ENCODE assay signal across 22 cellular contexts in genomic region chr3:126419886-126420786, GRCh38. TPM values are rescaled to one million over a fixed set of nuclear protein-coding genes. Genes with fewer than 3 reads are reported as not detected.
DNase-seq lines count a peak whose midpoint lies in the region; ATAC-seq, FAIRE-seq and TF ChIP-seq lines count a peak whose summit lies in the region.
"Had no signal": no experiment of that assay in that cellular context is flagged by ENCODE, and none has a peak within 500 bp of the region (broad histone marks: within the 10 kb centered on the region; RNA-seq: fewer than 3 reads in every experiment).

No MANE protein-coding gene starts in this region.

- no peak overlapping the region for H3K9ac ChIP-seq in HepG2 (ENCODE audit: insufficient read depth, low read depth, low read length)

- no peak for TF ChIP-seq POLR2A in HepG2 (IDR thresholded peaks at IDR 0.05; ENCODE audit: insufficient read depth in 1 of 2, low read depth in 2 of 2, low read length in 2 of 2)

- FAIRE-seq in HepG2 (lab: Jason Lieb, UNC) = no peak
- FAIRE-seq: A549, endometrium had no signal

- H3K27me3 Mint-ChIP-seq in central memory CD8-positive, alpha-beta T cell = peaks cover 11% of the 10 kb centered on the region
- no peaks in the 10 kb centered on the region for H3K27me3 Mint-ChIP-seq in activated CD4-positive, alpha-beta T cell treated with anti-CD3 and anti-CD28 coated beads, Interleukin-2, amount 10 ng/mL, durations not matched to agents 7 days and 5 days

- in situ Hi-C loops in HepG2 (cut with HindIII; ENCODE audit: extremely low pct_ligation_motif_present, low pct_unique_long_range_greater_than_20kb) = no loop called here

- peak overlapping the region; percentile 55 for H3K4me2 ChIP-seq in HepG2 (ENCODE audit: low read depth, low read length)
- H3K4me2 ChIP-seq: A549 had no signal

- no peak overlapping the region for H3K4me3 Mint-ChIP-seq in central memory CD8-positive, alpha-beta T cell
- no peak overlapping the region for H3K4me3 Mint-ChIP-seq in activated CD4-positive, alpha-beta T cell treated with anti-CD3 and anti-CD28 coated beads, Interleukin-2, amount 10 ng/mL, durations not matched to agents 7 days and 5 days
- H3K4me3 Mint-ChIP-seq: activated B cell treated with CpG ODN at 0.5 μM for 24 hours had no signal

- CTCF ChIA-PET in HepG2 (lab: Yijun Ruan, JAX; ENCODE audit: low intra/inter-chr PET ratio, low total read pairs) = no interaction called here
- CTCF ChIA-PET in activated CD4-positive, alpha-beta T cell treated with anti-CD3 and anti-CD28 coated beads, Interleukin-2, amount 10 ng/mL, durations not matched to agents 7 days and 5 days (lab: Charles Lee) = no interaction called here

- no peak overlapping the region for H2AFZ ChIP-seq in HepG2 (ENCODE audit: low read length)

- H3K9me3 ChIP-seq in right atrium auricular region = no peaks in the 10 kb centered on the region
- H3K9me3 ChIP-seq in HepG2 (ENCODE audit: low read length) = no peaks in the 10 kb centered on the region
- H3K9me3 ChIP-seq: A549, adrenal gland, thyroid gland had no signal

- H3K4me1 Mint-ChIP-seq in central memory CD8-positive, alpha-beta T cell = no peaks in the 10 kb centered on the region
- H3K4me1 Mint-ChIP-seq in activated CD4-positive, alpha-beta T cell treated with anti-CD3 and anti-CD28 coated beads, Interleukin-2, amount 10 ng/mL, durations not matched to agents 7 days and 5 days = no peaks in the 10 kb centered on the region

- H3K4me1 ChIP-seq in right atrium auricular region (no peaks in the 10 kb centered on the region), HepG2 (ENCODE audit: insufficient read depth, low read length) (peaks cover 33% of the 10 kb centered on the region)
- H3K4me1 ChIP-seq: A549, adrenal gland, thyroid gland had no signal

- H3K4me3 ChIP-seq in right atrium auricular region = no peak overlapping the region
- H3K4me3 ChIP-seq in HepG2 (replicated peaks in 1 of 3; ENCODE audit: insufficient read depth in 1 of 3, low read depth in 2 of 3, low read length in 3 of 3) = peak overlapping the region in 1 of 3 experiments; percentile 40; a peak in 1 of 6 replicates
- H3K4me3 ChIP-seq: A549, adrenal gland, thyroid gland had no signal

- H3K27ac ChIP-seq in right atrium auricular region (no peak overlapping the region), HepG2 (ENCODE audit: extremely low read length, insufficient read depth, low read length) (no peak overlapping the region)
- H3K27ac ChIP-seq: A549, adrenal gland, C4-2B, thyroid gland had no signal

- H3K36me3 Mint-ChIP-seq in central memory CD8-positive, alpha-beta T cell (ENCODE audit: insufficient read depth) = no peaks in the 10 kb centered on the region
- H3K36me3 Mint-ChIP-seq in activated CD4-positive, alpha-beta T cell treated with anti-CD3 and anti-CD28 coated beads, Interleukin-2, amount 10 ng/mL, durations not matched to agents 7 days and 5 days (ENCODE audit: low read depth) = no peaks in the 10 kb centered on the region

- H3K9me3 Mint-ChIP-seq in central memory CD8-positive, alpha-beta T cell = no peaks in the 10 kb centered on the region
- H3K9me3 Mint-ChIP-seq in activated CD4-positive, alpha-beta T cell treated with anti-CD3 and anti-CD28 coated beads, Interleukin-2, amount 10 ng/mL, durations not matched to agents 7 days and 5 days = no peaks in the 10 kb centered on the region
- H3K9me3 Mint-ChIP-seq: activated B cell treated with CpG ODN at 0.5 μM for 24 hours had no signal

- TF ChIP-seq CTCF in right atrium auricular region (IDR thresholded peaks at IDR 0.05) (no peak), HepG2 (CRISPR knock-in tag; IDR thresholded peaks at IDR 0.05) (no peak)

- BruUV-seq in HepG2 (replicated peaks; lab: Mats Ljungman, UMichigan) = no TSS peak

- no peaks in the 10 kb centered on the region for H3K79me2 ChIP-seq in HepG2 (ENCODE audit: insufficient read depth, low read length)

- POLR2A ChIA-PET in HepG2 (lab: Yijun Ruan, JAX) = no interaction called here
- POLR2A ChIA-PET in activated CD4-positive, alpha-beta T cell treated with anti-CD3 and anti-CD28 coated beads, Interleukin-2, amount 10 ng/mL, durations not matched to agents 7 days and 5 days (lab: Charles Lee) = no interaction called here

- ATAC-seq in Right ventricle myocardium superior (ENCODE audit: poor library complexity) = no peak
- no peak for ATAC-seq in central memory CD8-positive, alpha-beta T cell (replicated peaks; ENCODE audit: extremely low read depth, poor library complexity, severe bottlenecking)
- peak; percentile 36 for ATAC-seq in HepG2
- ATAC-seq: A549 had no signal

- H3K27me3 ChIP-seq in right atrium auricular region = peaks cover 0 to 8% of the 10 kb centered on the region in 2 donors
- peaks cover 1 to 13% of the 10 kb centered on the region in 2 experiments; a peak in 4 of 5 replicates for H3K27me3 ChIP-seq in HepG2 (ENCODE audit: control insufficient read depth in 1 of 2, insufficient read depth in 2 of 2, low read length in 2 of 2)
- H3K27me3 ChIP-seq: thyroid gland had no signal

- H3K27ac Mint-ChIP-seq in central memory CD8-positive, alpha-beta T cell (ENCODE audit: low read depth) = peak overlapping the region; percentile 57
- H3K27ac Mint-ChIP-seq in activated CD4-positive, alpha-beta T cell treated with anti-CD3 and anti-CD28 coated beads, Interleukin-2, amount 10 ng/mL, durations not matched to agents 7 days and 5 days = no peak overlapping the region
- H3K27ac Mint-ChIP-seq: activated B cell treated with CpG ODN at 0.5 μM for 24 hours had no signal

- WGBS in HepG2 (ENCODE audit: low lambda C conversion rate) = 7% methylated on average over 6 of the region's 22 CpGs

- intact Hi-C loops in Right ventricle myocardium superior (cut with DNase I) = no loop called here
- intact Hi-C loops in HepG2 (cut with micrococcal nuclease; ENCODE audit: unreplicated experiment) = no loop called here

- TF ChIP-seq EP300 in HepG2 (IDR thresholded peaks at IDR 0.05; ENCODE audit: low read depth in 2 of 2, low read length in 2 of 2) = no peak
- TF ChIP-seq EP300 in HepG2 (CRISPR knock-in tag; IDR thresholded peaks at IDR 0.05; ENCODE audit: borderline replicate concordance) = no peak

- H3K36me3 ChIP-seq in right atrium auricular region = no peaks in the 10 kb centered on the region
- H3K36me3 ChIP-seq in HepG2 (replicated peaks in 1 of 2; ENCODE audit: control insufficient read depth in 1 of 2, insufficient read depth in 2 of 2, low read length in 2 of 2) = no peaks in the 10 kb centered on the region
- H3K36me3 ChIP-seq: adrenal gland, thyroid gland had no signal

- DNase-seq in Right ventricle myocardium superior (peak; percentile 21), right atrium auricular region (ENCODE audit: low spot score) (no peak), HepG2 (ENCODE audit: low spot score) (peak; percentile 35), UCSD-AML1 (lab: John Stamatoyannopoulos, UW; ENCODE audit: unreplicated experiment) (no peak), AG20443 (ENCODE audit: low spot score) (no peak), C1 segment of cervical spinal cord (lab: John Stamatoyannopoulos, UW) (no peak)
- no peak for DNase-seq in central memory CD8-positive, alpha-beta T cell (ENCODE audit: low spot score in 2 of 2)
- no peak for DNase-seq in activated CD4-positive, alpha-beta T cell treated with anti-CD3 and anti-CD28 coated beads, Interleukin-2, amount 10 ng/mL, durations not matched to agents 7 days and 5 days
- DNase-seq: activated B cell treated with CpG ODN at 0.5 μM for 24 hours; activated effector memory CD4-positive, alpha-beta T cell treated with anti-CD3 and anti-CD28 coated beads, Interleukin-2, amount 50 U/mL, for 16 hours; caudate nucleus; DMS153; hypothalamus; NCI-H1694; thyroid gland had no signal

- TF ChIP-seq RAD21 in HepG2 (CRISPR knock-in tag; IDR thresholded peaks at IDR 0.05) = no peak

- H4K20me1 ChIP-seq in HepG2 (ENCODE audit: insufficient read depth, low read length) = no peaks in the 10 kb centered on the region

RNA-seq across cellular contexts. Expression of gene CFAP100, which starts 25.4 kb away (rescaled TPM):
- total RNA-seq in Right ventricle myocardium superior (not detected), right atrium auricular region (not detected), HepG2 (2016; rRNA removed; fragmentation: Illumina TruSeq; extraction: Trizol) (0.36 TPM in 1 of 2 replicates, not detected in the other)
- total RNA-seq in HepG2 (2016; cell fraction: cytosol; rRNA removed; fragmentation: Illumina TruSeq; extraction: Trizol; ENCODE audit: low read depth) = not detected in 2 replicates
- total RNA-seq in HepG2 (2016; cell fraction: insoluble cytoplasmic fraction; rRNA removed; fragmentation: Illumina TruSeq; extraction: Trizol) = 0.43 TPM in 1 of 2 replicates, not detected in the other
- total RNA-seq in HepG2 (2016; cell fraction: membrane; rRNA removed; fragmentation: Illumina TruSeq; extraction: Trizol) = not detected in 2 replicates
- not detected in 2 replicates for total RNA-seq in HepG2 (2016; cell fraction: nucleus; rRNA removed; fragmentation: Illumina TruSeq; extraction: Trizol)
- polyA plus RNA-seq in HepG2 (2011; rRNA removed) = 0.32 and 0.63 TPM in 2 replicates
- polyA plus RNA-seq in HepG2 (2011; cell fraction: cytosol; rRNA removed) = 0.58 and 0.59 TPM in 2 replicates
- polyA plus RNA-seq in HepG2 (2011; cell fraction: nucleus; rRNA removed) = 0.42 and 0.63 TPM in 2 replicates
- 0.09 and 1.1 TPM in 2 replicates for polyA plus RNA-seq in HepG2 (2012)
- not detected in 2 replicates for polyA plus RNA-seq in HepG2 (2016; cell fraction: cytosol; fragmentation: Illumina TruSeq; extraction: Trizol; ENCODE audit: low read depth)
- polyA plus RNA-seq in HepG2 (2016; cell fraction: insoluble cytoplasmic fraction; fragmentation: Illumina TruSeq; extraction: Trizol; ENCODE audit: low read depth) = 0.30 TPM in 1 of 2 replicates, not detected in the other
- not detected in 2 replicates for polyA plus RNA-seq in HepG2 (2016; cell fraction: membrane; fragmentation: Illumina TruSeq; extraction: Trizol; ENCODE audit: low read depth)
- polyA plus RNA-seq in HepG2 (2016; cell fraction: nucleus; fragmentation: Illumina TruSeq; extraction: Trizol; ENCODE audit: insufficient read depth, low read depth) = not detected in 2 replicates
- polyA minus RNA-seq in HepG2 (2011; rRNA and poly(A)+ RNA removed; ENCODE audit: low replicate concordance) = 0.12 TPM in 1 of 2 replicates, not detected in the other
- polyA minus RNA-seq in HepG2 (2011; cell fraction: cytosol; rRNA and poly(A)+ RNA removed) = 1.1 TPM in 1 of 2 replicates, not detected in the other
- not detected in 2 replicates for polyA minus RNA-seq in HepG2 (2011; cell fraction: nucleus; rRNA and poly(A)+ RNA removed)
- not detected for total RNA-seq in activated CD4-positive, alpha-beta T cell treated with anti-CD3 and anti-CD28 coated beads, Interleukin-2, amount 10 ng/mL, durations not matched to agents 7 days and 5 days
- total RNA-seq: activated B cell treated with CpG ODN at 0.5 μM for 24 hours; adrenal gland; liver; MCF 10A; T-helper 1 cell treated with Interleukin-12 subunit alpha and Interleukin-12 subunit beta and Interleukin-4 antibody, amounts not matched to agents 30 ng/mL and 1 ng/mL, for 36 hours; thyroid gland had no signal
- polyA plus RNA-seq: A549, adrenal gland, liver had no signal

RNA-seq across cellular contexts. Expression of gene ZXDC, which starts 55.6 kb away (rescaled TPM):
- total RNA-seq in Right ventricle myocardium superior (16.1 TPM), right atrium auricular region (10 to 100 TPM; 18.9 to 25.5 TPM), HepG2 (2016; rRNA removed; fragmentation: Illumina TruSeq; extraction: Trizol) (14.7 and 21.2 TPM in 2 replicates)
- total RNA-seq in HepG2 (2016; cell fraction: cytosol; rRNA removed; fragmentation: Illumina TruSeq; extraction: Trizol; ENCODE audit: low read depth) = 3.8 and 5.1 TPM in 2 replicates
- total RNA-seq in HepG2 (2016; cell fraction: insoluble cytoplasmic fraction; rRNA removed; fragmentation: Illumina TruSeq; extraction: Trizol) = 14.1 and 20.6 TPM in 2 replicates
- total RNA-seq in HepG2 (2016; cell fraction: membrane; rRNA removed; fragmentation: Illumina TruSeq; extraction: Trizol) = 8.3 and 8.6 TPM in 2 replicates
- 34.2 and 37.1 TPM in 2 replicates for total RNA-seq in HepG2 (2016; cell fraction: nucleus; rRNA removed; fragmentation: Illumina TruSeq; extraction: Trizol)
- 17.6 and 22.1 TPM in 2 replicates for polyA plus RNA-seq in HepG2 (2011; rRNA removed)
- 11.0 and 12.5 TPM in 2 replicates for polyA plus RNA-seq in HepG2 (2011; cell fraction: cytosol; rRNA removed)
- polyA plus RNA-seq in HepG2 (2011; cell fraction: nucleus; rRNA removed) = 66.1 and 66.9 TPM in 2 replicates
- polyA plus RNA-seq in HepG2 (2012) = 15.7 and 19.2 TPM in 2 replicates
- polyA plus RNA-seq in HepG2 (2016; cell fraction: cytosol; fragmentation: Illumina TruSeq; extraction: Trizol; ENCODE audit: low read depth) = 1.2 TPM in 2 replicates
- 9.6 and 12.3 TPM in 2 replicates for polyA plus RNA-seq in HepG2 (2016; cell fraction: insoluble cytoplasmic fraction; fragmentation: Illumina TruSeq; extraction: Trizol; ENCODE audit: low read depth)
- polyA plus RNA-seq in HepG2 (2016; cell fraction: membrane; fragmentation: Illumina TruSeq; extraction: Trizol; ENCODE audit: low read depth) = 2.8 TPM in 2 replicates
- 46.7 and 52.0 TPM in 2 replicates for polyA plus RNA-seq in HepG2 (2016; cell fraction: nucleus; fragmentation: Illumina TruSeq; extraction: Trizol; ENCODE audit: insufficient read depth, low read depth)
- 30.7 and 49.9 TPM in 2 replicates for polyA minus RNA-seq in HepG2 (2011; rRNA and poly(A)+ RNA removed; ENCODE audit: low replicate concordance)
- 19.2 and 20.2 TPM in 2 replicates for polyA minus RNA-seq in HepG2 (2011; cell fraction: cytosol; rRNA and poly(A)+ RNA removed)
- polyA minus RNA-seq in HepG2 (2011; cell fraction: nucleus; rRNA and poly(A)+ RNA removed) = 69.8 and 75.6 TPM in 2 replicates
- total RNA-seq in activated CD4-positive, alpha-beta T cell treated with anti-CD3 and anti-CD28 coated beads, Interleukin-2, amount 10 ng/mL, durations not matched to agents 7 days and 5 days = 10 to 100 TPM; 27.8 to 28.2 TPM

Comparison
In these comparisons a context has a peak if more than half of its experiments do, and no peak if none do; other contexts are left out.
1. DNase-seq: peak in Right ventricle myocardium superior (single experiment) and HepG2 (single experiment); none in right atrium auricular region (single experiment), central memory CD8-positive, alpha-beta T cell (0 of 2), UCSD-AML1 (single experiment), AG20443 (single experiment), C1 segment of cervical spinal cord (0 of 14) and activated CD4-positive, alpha-beta T cell treated with anti-CD3 and anti-CD28 coated beads, Interleukin-2, amount 10 ng/mL, durations not matched to agents 7 days and 5 days (single experiment).